1 cellular context compared by ENCODE assay signal in the genomic region with DNA sequence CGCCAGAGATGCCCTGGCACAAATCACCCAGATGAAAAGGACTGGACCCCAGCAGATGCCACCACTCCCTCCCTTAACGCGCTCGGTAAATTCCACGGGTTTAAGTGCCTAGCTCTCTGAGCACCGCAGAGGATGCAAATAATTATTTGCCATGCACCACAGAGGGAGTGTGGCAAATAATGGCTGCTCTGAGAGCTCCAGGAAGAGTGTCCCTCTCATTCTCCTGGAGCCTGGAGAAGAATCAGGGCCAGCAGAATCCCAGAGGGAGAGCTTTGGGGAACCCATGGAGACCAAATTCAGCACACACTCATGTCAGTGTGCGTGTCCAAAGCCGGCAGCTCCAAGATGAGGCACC.
TF ChIP-seq lines count a peak whose summit lies in the region.

No MANE protein-coding gene starts in this region.

TF ChIP-seq in SK-N-SH treated with all-trans-retinoic acid at 6 μM for 48 hours, 23 proteins besides CTCF, POLR2A, EP300 and RAD21 (continued from another document):
- no peak for TF ChIP-seq ZNF70 (CRISPR knock-in tag; IDR thresholded peaks at IDR 0.05)
- no peak for TF ChIP-seq GLIS3 (CRISPR knock-in tag; IDR thresholded peaks at IDR 0.05)
- TF ChIP-seq, protein P1, sequence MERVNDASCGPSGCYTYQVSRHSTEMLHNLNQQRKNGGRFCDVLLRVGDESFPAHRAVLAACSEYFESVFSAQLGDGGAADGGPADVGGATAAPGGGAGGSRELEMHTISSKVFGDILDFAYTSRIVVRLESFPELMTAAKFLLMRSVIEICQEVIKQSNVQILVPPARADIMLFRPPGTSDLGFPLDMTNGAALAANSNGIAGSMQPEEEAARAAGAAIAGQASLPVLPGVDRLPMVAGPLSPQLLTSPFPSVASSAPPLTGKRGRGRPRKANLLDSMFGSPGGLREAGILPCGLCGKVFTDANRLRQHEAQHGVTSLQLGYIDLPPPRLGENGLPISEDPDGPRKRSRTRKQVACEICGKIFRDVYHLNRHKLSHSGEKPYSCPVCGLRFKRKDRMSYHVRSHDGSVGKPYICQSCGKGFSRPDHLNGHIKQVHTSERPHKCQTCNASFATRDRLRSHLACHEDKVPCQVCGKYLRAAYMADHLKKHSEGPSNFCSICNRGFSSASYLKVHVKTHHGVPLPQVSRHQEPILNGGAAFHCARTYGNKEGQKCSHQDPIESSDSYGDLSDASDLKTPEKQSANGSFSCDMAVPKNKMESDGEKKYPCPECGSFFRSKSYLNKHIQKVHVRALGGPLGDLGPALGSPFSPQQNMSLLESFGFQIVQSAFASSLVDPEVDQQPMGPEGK (CRISPR knock-in tag; IDR thresholded peaks at IDR 0.05; ENCODE audit: borderline replicate concordance), result no peak
- TF ChIP-seq SNAI2 (CRISPR knock-in tag; IDR thresholded peaks at IDR 0.05), result no peak
- TF ChIP-seq ISL1 (CRISPR knock-in tag; IDR thresholded peaks at IDR 0.05), result no peak
- TF ChIP-seq CSDC2 (CRISPR knock-in tag; IDR thresholded peaks at IDR 0.05), result no peak
- TF ChIP-seq ZNF8 (CRISPR knock-in tag; IDR thresholded peaks at IDR 0.05), result no peak
- TF ChIP-seq, protein P2, sequence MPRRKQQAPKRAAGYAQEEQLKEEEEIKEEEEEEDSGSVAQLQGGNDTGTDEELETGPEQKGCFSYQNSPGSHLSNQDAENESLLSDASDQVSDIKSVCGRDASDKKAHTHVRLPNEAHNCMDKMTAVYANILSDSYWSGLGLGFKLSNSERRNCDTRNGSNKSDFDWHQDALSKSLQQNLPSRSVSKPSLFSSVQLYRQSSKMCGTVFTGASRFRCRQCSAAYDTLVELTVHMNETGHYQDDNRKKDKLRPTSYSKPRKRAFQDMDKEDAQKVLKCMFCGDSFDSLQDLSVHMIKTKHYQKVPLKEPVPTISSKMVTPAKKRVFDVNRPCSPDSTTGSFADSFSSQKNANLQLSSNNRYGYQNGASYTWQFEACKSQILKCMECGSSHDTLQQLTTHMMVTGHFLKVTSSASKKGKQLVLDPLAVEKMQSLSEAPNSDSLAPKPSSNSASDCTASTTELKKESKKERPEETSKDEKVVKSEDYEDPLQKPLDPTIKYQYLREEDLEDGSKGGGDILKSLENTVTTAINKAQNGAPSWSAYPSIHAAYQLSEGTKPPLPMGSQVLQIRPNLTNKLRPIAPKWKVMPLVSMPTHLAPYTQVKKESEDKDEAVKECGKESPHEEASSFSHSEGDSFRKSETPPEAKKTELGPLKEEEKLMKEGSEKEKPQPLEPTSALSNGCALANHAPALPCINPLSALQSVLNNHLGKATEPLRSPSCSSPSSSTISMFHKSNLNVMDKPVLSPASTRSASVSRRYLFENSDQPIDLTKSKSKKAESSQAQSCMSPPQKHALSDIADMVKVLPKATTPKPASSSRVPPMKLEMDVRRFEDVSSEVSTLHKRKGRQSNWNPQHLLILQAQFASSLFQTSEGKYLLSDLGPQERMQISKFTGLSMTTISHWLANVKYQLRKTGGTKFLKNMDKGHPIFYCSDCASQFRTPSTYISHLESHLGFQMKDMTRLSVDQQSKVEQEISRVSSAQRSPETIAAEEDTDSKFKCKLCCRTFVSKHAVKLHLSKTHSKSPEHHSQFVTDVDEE (CRISPR knock-in tag; IDR thresholded peaks at IDR 0.05), result no peak
- no peak for TF ChIP-seq ZFP3 (CRISPR knock-in tag; IDR thresholded peaks at IDR 0.05)
